ENCODE assay signal across 8 cellular contexts in genomic region chr12:46269429-46270241, GRCh38. TPM values are rescaled to one million over a fixed set of nuclear protein-coding genes. Genes with fewer than 3 reads are reported as not detected.
DNase-seq lines count a peak whose midpoint lies in the region; ATAC-seq and TF ChIP-seq lines count a peak whose summit lies in the region.

No MANE protein-coding gene starts in this region.

- DNase-seq in activated gamma-delta T cell treated with Interleukin-2 at 50 U/mL for 16 hours (peak; percentile 66), activated gamma-delta T cell (lab: John Stamatoyannopoulos, UW) (no peak), SK-N-SH (no peak), ascending aorta (ENCODE audit: low spot score in 2 of 2) (no peak), immature natural killer cell (peak; percentile 60 to 64 (median 61)), NCI-H187 (lab: John Stamatoyannopoulos, UW) (no peak)
- peak; percentile 66 for DNase-seq in stimulated activated CD4-positive, alpha-beta T cell treated with anti-CD3 and anti-CD28 coated beads, Interleukin-2, amount 100 ng/mL, for 4 hours (ENCODE audit: low read depth)

- TF ChIP-seq EP300 in SK-N-SH (IDR thresholded peaks at IDR 0.05; ENCODE audit: borderline replicate concordance in 1 of 2, low read depth in 1 of 2, low read length in 1 of 2), result no peak

- H3K4me1 ChIP-seq in SK-N-SH (ENCODE audit: control insufficient read depth in 1 of 2, insufficient read depth in 2 of 2, low read depth in 1 of 2, low read length in 1 of 2) (peaks cover 10 to 19% of the 10 kb centered on the region in 2 experiments; a peak in 3 of 4 replicates), ascending aorta (peaks cover 0 to 12% of the 10 kb centered on the region in 2 donors)

- H2AFZ ChIP-seq in SK-N-SH (ENCODE audit: low read depth), result peak overlapping the region; percentile 92

- no peak overlapping the region for H3K27ac Mint-ChIP-seq in immature natural killer cell

- ATAC-seq in HG03103 (IDR thresholded peaks at IDR 0.05; ENCODE audit: low read depth, unreplicated experiment), result peak; percentile 8

- CTCF ChIA-PET in SK-N-SH (lab: Yijun Ruan, JAX), result interaction anchor here (0.9 to 5.5 kb wide), 4 partner anchors 33 to 279 kb away, joined by 3 to 28 read pairs (median 4); no protein-coding TSS in a partner anchor

- peaks cover 4 to 8% (median 5%) of the 10 kb centered on the region in 3 donors for H3K27me3 Mint-ChIP-seq in immature natural killer cell (ENCODE audit: low read depth in 3 of 3)

- H3K4me3 Mint-ChIP-seq in immature natural killer cell, result no peak overlapping the region

- peak overlapping the region; percentile 85 for H3K4me2 ChIP-seq in SK-N-SH

- H4K20me1 ChIP-seq in SK-N-SH (ENCODE audit: insufficient read depth), result peaks cover 18% of the 10 kb centered on the region

- H3K27ac ChIP-seq in SK-N-SH (ENCODE audit: low read depth in 2 of 2, low read length in 1 of 2), result peak overlapping the region in 1 of 2 experiments; percentile 95; a peak in 2 of 4 replicates
- peak overlapping the region; percentile 78 to 86 for H3K27ac ChIP-seq in ascending aorta

- peak overlapping the region; percentile 63 to 90 for H3K4me3 ChIP-seq in SK-N-SH (ENCODE audit: low read depth in 2 of 2, low read length in 1 of 2)
- H3K4me3 ChIP-seq in ascending aorta, result peak overlapping the region; percentile 65 to 77

- peaks cover 7% of the 10 kb centered on the region for H3F3A ChIP-seq in SK-N-SH (replicated peaks; ENCODE audit: insufficient read depth)

- no peaks in the 10 kb centered on the region for H3K9me2 ChIP-seq in SK-N-SH

- H3K36me3 Mint-ChIP-seq in immature natural killer cell, result peaks cover 0 to 6% (median 0%) of the 10 kb centered on the region in 3 donors

- intact Hi-C loops in ascending aorta (cut with DNase I), result loop anchor here (2.0 to 5.0 kb wide), 5 partner anchors 47 to 391 kb away; partner anchors contain the start of genes SCAF11 and SLC38A2

- peaks cover 0 to 3% (median 0%) of the 10 kb centered on the region in 6 donors for H3K9me3 Mint-ChIP-seq in immature natural killer cell

- TF ChIP-seq RAD21 in SK-N-SH (IDR thresholded peaks at IDR 0.05; ENCODE audit: low read length), result no peak

- H3K36me3 ChIP-seq in SK-N-SH (replicated peaks in 1 of 2; ENCODE audit: control insufficient read depth in 1 of 2, insufficient read depth in 2 of 2, low read length in 1 of 2) (no peaks in the 10 kb centered on the region), ascending aorta (no peaks in the 10 kb centered on the region)

- peaks cover 38% of the 10 kb centered on the region for H3K79me2 ChIP-seq in SK-N-SH (ENCODE audit: insufficient read depth)

- POLR2A ChIA-PET in SK-N-SH (lab: Yijun Ruan, JAX), result interaction anchor here (0.6 to 1.6 kb wide), 9 partner anchors 12 to 404 kb away, joined by 3 to 9 read pairs (median 3); no protein-coding TSS in a partner anchor

- TF ChIP-seq CTCF in SK-N-SH (IDR thresholded peaks at IDR 0.05), result no peak
- TF ChIP-seq CTCF in ascending aorta (IDR thresholded peaks at IDR 0.05), result no peak

- WGBS in SK-N-SH (ENCODE audit: low lambda C conversion rate), result 81% methylated on average over 21 of the region's 42 CpGs

- H3K4me1 Mint-ChIP-seq in immature natural killer cell, result peaks cover 11 to 22% of the 10 kb centered on the region in 2 donors

- no peaks in the 10 kb centered on the region for H3K9me3 ChIP-seq in SK-N-SH
- H3K9me3 ChIP-seq in ascending aorta, result no peaks in the 10 kb centered on the region

- peak overlapping the region; percentile 88 for H3K9ac ChIP-seq in SK-N-SH

- no peaks in the 10 kb centered on the region for H3K27me3 ChIP-seq in SK-N-SH (ENCODE audit: insufficient read depth)
- no peaks in the 10 kb centered on the region for H3K27me3 ChIP-seq in ascending aorta

TF ChIP-seq in SK-N-SH, 30 proteins besides CTCF, POLR2A, EP300 and RAD21:
- no peak for TF ChIP-seq TCF12 (IDR thresholded peaks at IDR 0.05)
- 0 out of 2 replicates have a peak, but pooled peaks have one; percentile 52 for TF ChIP-seq YY1 (IDR thresholded peaks at IDR 0.05; ENCODE audit: low read depth)

RNA-seq across cellular contexts. Expression of gene SLC38A1, which starts 0.8 kb away (rescaled TPM):
- polyA plus RNA-seq in SK-N-SH (2012; rRNA removed), result 20.7 and 27.7 TPM in 2 replicates
- polyA plus RNA-seq in SK-N-SH (2012; cell fraction: cytosol; rRNA removed), result 27.8 and 28.3 TPM in 2 replicates
- polyA plus RNA-seq in SK-N-SH (2012; cell fraction: nucleus; rRNA removed), result 13.0 and 26.5 TPM in 2 replicates
- 12.8 TPM for total RNA-seq in ascending aorta
- 100 to 1,000 TPM; 173 to 234 (median 210) TPM for polyA plus RNA-seq in immature natural killer cell

Comparison
In these comparisons a context has a peak if more than half of its experiments do, and no peak if none do; other contexts are left out.
1. DNase-seq: peak in activated gamma-delta T cell treated with Interleukin-2 at 50 U/mL for 16 hours (single experiment), immature natural killer cell (3 of 3) and stimulated activated CD4-positive, alpha-beta T cell treated with anti-CD3 and anti-CD28 coated beads, Interleukin-2, amount 100 ng/mL, for 4 hours (single experiment); none in activated gamma-delta T cell (single experiment), SK-N-SH (single experiment), ascending aorta (0 of 2) and NCI-H187 (0 of 2).